Comparison of ENCODE assay signal across 29 cellular contexts in the genomic region with DNA sequence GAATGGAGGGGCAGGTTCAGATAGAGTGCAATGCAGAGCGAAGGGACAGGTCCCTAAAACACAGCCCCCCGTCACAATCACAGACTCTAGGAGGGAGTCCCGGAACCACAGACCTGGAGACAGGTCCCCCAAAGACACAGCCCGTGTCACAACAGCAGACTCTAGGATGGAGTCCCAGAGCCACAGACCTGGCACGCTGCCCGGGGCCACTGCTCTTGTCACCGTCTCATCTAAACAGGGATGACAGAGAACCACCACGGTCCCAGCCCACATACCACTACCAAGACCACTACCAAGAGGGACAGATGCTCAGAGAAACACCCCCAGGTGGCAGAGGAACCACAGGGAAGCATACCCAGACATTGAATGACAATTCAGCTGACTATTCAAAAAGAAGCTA.
DNase-seq lines count a peak whose midpoint lies in the region; FAIRE-seq and TF ChIP-seq lines count a peak whose summit lies in the region.
"Had no signal": no experiment of that assay in that cellular context is flagged by ENCODE, and none has a peak within 500 bp of the region (broad histone marks: within the 10 kb centered on the region; RNA-seq: fewer than 3 reads in every experiment).

No MANE protein-coding gene starts in this region.

- H3K27ac Mint-ChIP-seq in MCF 10A (ENCODE audit: low read depth, unreplicated experiment): peak overlapping the region; percentile 14
- H3K27ac Mint-ChIP-seq: HFFc6; natural killer cell treated with Interleukin-12 subunit alpha and Interleukin-12 subunit beta and Interleukin-15 and Interleukin-18, amount 100 ng/mL, for 72 hours; stimulated activated effector memory CD8-positive, alpha-beta T cell treated with anti-CD3 and anti-CD28 coated beads, Interleukin-12 subunit alpha, Interleukin-12 subunit beta, amount 100 ng/mL, for 72 hours; T-helper 1 cell treated with Interleukin-12 subunit alpha and Interleukin-12 subunit beta and Interleukin-4 antibody, amounts not matched to agents 30 μg/mL and 1 μg/mL, for 36 hours had no signal

- no peak overlapping the region for H3K4me3 ChIP-seq in breast epithelium
- H3K4me3 ChIP-seq in kidney (ENCODE audit: low read length in 2 of 2): no peak overlapping the region
- no peak overlapping the region for H3K4me3 ChIP-seq in mesendoderm (ENCODE audit: low read length)
- H3K4me3 ChIP-seq: pancreas, right atrium auricular region, smooth muscle cell had no signal

- no peak overlapping the region for H4K5ac ChIP-seq in mesendoderm (ENCODE audit: low read length)

- H2AK5ac ChIP-seq in mesendoderm (ENCODE audit: low read length): no peak overlapping the region

- H3K9ac ChIP-seq in kidney (ENCODE audit: low read length in 2 of 2): no peak overlapping the region
- H3K9ac ChIP-seq in mesendoderm (ENCODE audit: low read length): no peak overlapping the region

- DNase-seq in NCI-H2029 treated with DMSO at 0.1 percent for 48 hours (lab: John Stamatoyannopoulos, UW): peak; percentile 26
- DNase-seq in NCI-H2029 (lab: John Stamatoyannopoulos, UW): no peak
- DNase-seq in MCF 10A (ENCODE audit: unreplicated experiment): no peak
- DNase-seq in breast epithelium (ENCODE audit: low spot score in 2 of 2): no peak
- peak; percentile 43 for DNase-seq in kidney
- no peak for DNase-seq in NCI-H2081 (lab: John Stamatoyannopoulos, UW)
- DNase-seq in hepatic stellate cell (ENCODE audit: low spot score): no peak
- no peak for DNase-seq in mesendoderm
- DNase-seq: 8988T; activated CD4-positive, CD25-positive, alpha-beta regulatory T cell treated with anti-CD3 and anti-CD28 coated beads, Interleukin-2, amount 50 U/mL, for 72 hours; activated gamma-delta T cell treated with Interleukin-2 at 50 U/mL for 16 hours; activated T-cell treated with anti-CD3 and anti-CD28 coated beads, Interleukin-2, amount 50 U/mL, for 4 hours; amniotic stem cell; brain microvascular endothelial cell; CD8-positive, alpha-beta T cell; HFFc6; Kasumi-1; MV-4-11; NCI-H146; NCI-H748 treated with DMSO at 0.1 percent for 48 hours; RPMI8226; stimulated activated CD4-positive, alpha-beta T cell treated with anti-CD3 and anti-CD28 coated beads, Interleukin-2, amount 100 ng/mL, for 48 hours had no signal

- no peak for TF ChIP-seq POLR2A in breast epithelium (IDR thresholded peaks at IDR 0.05)

- H2BK120ac ChIP-seq in mesendoderm (ENCODE audit: low read depth, low read length): no peak overlapping the region

- peaks cover 8% of the 10 kb centered on the region for H3K36me3 Mint-ChIP-seq in MCF 10A (ENCODE audit: insufficient read depth, unreplicated experiment)
- H3K36me3 Mint-ChIP-seq: CD8-positive, alpha-beta T cell; natural killer cell treated with Interleukin-12 subunit alpha and Interleukin-12 subunit beta and Interleukin-15 and Interleukin-18, amount 100 ng/mL, for 72 hours; stimulated activated effector memory CD8-positive, alpha-beta T cell treated with anti-CD3 and anti-CD28 coated beads, Interleukin-12 subunit alpha, Interleukin-12 subunit beta, amount 100 ng/mL, for 72 hours had no signal

- no peak overlapping the region for H3K23ac ChIP-seq in mesendoderm (ENCODE audit: low read length)

- no peaks in the 10 kb centered on the region for H3K4me1 ChIP-seq in breast epithelium
- peaks cover 0 to 4% of the 10 kb centered on the region in 2 donors for H3K4me1 ChIP-seq in kidney (ENCODE audit: control insufficient read depth in 1 of 2, insufficient read depth in 1 of 2, low read depth in 1 of 2, low read length in 2 of 2)
- no peaks in the 10 kb centered on the region for H3K4me1 ChIP-seq in mesendoderm (ENCODE audit: control insufficient read depth, low read depth, low read length)
- H3K4me1 ChIP-seq: pancreas had no signal

- H3K4me1 Mint-ChIP-seq in MCF 10A (ENCODE audit: insufficient read depth, unreplicated experiment): peaks cover 8% of the 10 kb centered on the region
- H3K4me1 Mint-ChIP-seq: stimulated activated effector memory CD8-positive, alpha-beta T cell treated with anti-CD3 and anti-CD28 coated beads, Interleukin-12 subunit alpha, Interleukin-12 subunit beta, amount 100 ng/mL, for 72 hours had no signal

- TF ChIP-seq CTCF in MCF 10A (IDR thresholded peaks at IDR 0.05; ENCODE audit: unreplicated experiment): no peak
- TF ChIP-seq CTCF in breast epithelium (IDR thresholded peaks at IDR 0.05): no peak
- no peak for TF ChIP-seq CTCF in kidney (IDR thresholded peaks at IDR 0.05; ENCODE audit: borderline replicate concordance, extremely low read depth, insufficient read depth)

- H3K9me3 Mint-ChIP-seq in MCF 10A (ENCODE audit: unreplicated experiment): peaks cover 7% of the 10 kb centered on the region
- H3K9me3 Mint-ChIP-seq: CD8-positive, alpha-beta T cell; natural killer cell treated with Interleukin-12 subunit alpha and Interleukin-12 subunit beta and Interleukin-15 and Interleukin-18, amount 100 ng/mL, for 72 hours; stimulated activated effector memory CD8-positive, alpha-beta T cell treated with anti-CD3 and anti-CD28 coated beads, Interleukin-12 subunit alpha, Interleukin-12 subunit beta, amount 100 ng/mL, for 72 hours; T-helper 1 cell treated with Interleukin-12 subunit alpha and Interleukin-12 subunit beta and Interleukin-4 antibody, amounts not matched to agents 30 μg/mL and 1 μg/mL, for 36 hours had no signal

- CTCF ChIA-PET in MCF 10A (lab: Yijun Ruan, JAX): interaction anchor here (0.7 kb wide), 1 partner anchor 1397 kb away, joined by 3 read pairs; no protein-coding TSS in a partner anchor

- no peaks in the 10 kb centered on the region for H3K27me3 Mint-ChIP-seq in MCF 10A (ENCODE audit: insufficient read depth, unreplicated experiment)

- FAIRE-seq in kidney (lab: Jason Lieb, UNC): no peak
- FAIRE-seq: pancreas had no signal

- H3K36me3 ChIP-seq in breast epithelium: no peaks in the 10 kb centered on the region
- H3K36me3 ChIP-seq in kidney (ENCODE audit: control insufficient read depth in 1 of 2, insufficient read depth in 2 of 2, low read length in 2 of 2): no peaks in the 10 kb centered on the region
- no peaks in the 10 kb centered on the region for H3K36me3 ChIP-seq in mesendoderm (ENCODE audit: control insufficient read depth, insufficient read depth, low read length)
- H3K36me3 ChIP-seq: brain microvascular endothelial cell, pancreas, right atrium auricular region had no signal

- H3K9me3 ChIP-seq in breast epithelium (no peaks in the 10 kb centered on the region), kidney (ENCODE audit: control insufficient read depth in 1 of 2, low read length in 2 of 2) (no peaks in the 10 kb centered on the region)
- H3K9me3 ChIP-seq: pancreas, right atrium auricular region had no signal

- no peaks in the 10 kb centered on the region for H3K79me2 ChIP-seq in mesendoderm (ENCODE audit: control insufficient read depth, insufficient read depth, low read length)

- no peak overlapping the region for H2BK5ac ChIP-seq in mesendoderm (ENCODE audit: low read length)

- H2BK15ac ChIP-seq in mesendoderm (replicated peaks; ENCODE audit: low read depth): no peak overlapping the region

- H3K79me1 ChIP-seq in mesendoderm (ENCODE audit: low read length): no peaks in the 10 kb centered on the region

- WGBS in mesendoderm (ENCODE audit: extremely low coverage, insufficient coverage, low lambda C conversion rate): no CpG with 5 or more reads among the region's 8 CpGs

- H3K56ac ChIP-seq in mesendoderm (ENCODE audit: low read length): no peak overlapping the region

- no peak overlapping the region for H3K4ac ChIP-seq in mesendoderm (ENCODE audit: low read depth, low read length)

- no peak overlapping the region for H4K8ac ChIP-seq in mesendoderm (ENCODE audit: low read depth, low read length)

- intact Hi-C loops in MCF 10A (cut with micrococcal nuclease): no loop called here
- intact Hi-C loops in breast epithelium (cut with DNase I; ENCODE audit: low total_unique reads): no loop called here
- intact Hi-C loops in kidney (cut with DNase I): no loop called here

- H3K4me2 ChIP-seq in mesendoderm (ENCODE audit: low read length): no peak overlapping the region
- H3K4me2 ChIP-seq: smooth muscle cell had no signal

- H3K27ac ChIP-seq in breast epithelium (no peak overlapping the region), kidney (ENCODE audit: low read depth in 2 of 2, low read length in 2 of 2) (no peak overlapping the region), mesendoderm (ENCODE audit: low read depth, low read length) (no peak overlapping the region)
- H3K27ac ChIP-seq: brain microvascular endothelial cell, HL-60, pancreas, right atrium auricular region had no signal

- H3K4me3 Mint-ChIP-seq in MCF 10A (ENCODE audit: unreplicated experiment): no peak overlapping the region
- H3K4me3 Mint-ChIP-seq: activated T-cell treated with anti-CD3 and anti-CD28 coated beads, Interleukin-2, amount 50 U/mL, for 4 hours; CD8-positive, alpha-beta T cell; HFFc6; natural killer cell treated with Interleukin-12 subunit alpha and Interleukin-12 subunit beta and Interleukin-15 and Interleukin-18, amount 100 ng/mL, for 72 hours; stimulated activated effector memory CD8-positive, alpha-beta T cell treated with anti-CD3 and anti-CD28 coated beads, Interleukin-12 subunit alpha, Interleukin-12 subunit beta, amount 100 ng/mL, for 72 hours; T-helper 1 cell treated with Interleukin-12 subunit alpha and Interleukin-12 subunit beta and Interleukin-4 antibody, amounts not matched to agents 30 μg/mL and 1 μg/mL, for 36 hours had no signal

- no peak overlapping the region for H3K18ac ChIP-seq in mesendoderm (ENCODE audit: low read length)

- no TSS peak for BruUV-seq in MCF 10A (replicated peaks; lab: Mats Ljungman, UMichigan)

- POLR2A ChIA-PET in MCF 10A (lab: Yijun Ruan, JAX): interaction anchor here (1.0 kb wide), 1 partner anchor 32 kb away, joined by 5 read pairs; no protein-coding TSS in a partner anchor

- peaks cover 0 to 6% of the 10 kb centered on the region in 2 donors for H3K27me3 ChIP-seq in breast epithelium
- H3K27me3 ChIP-seq in mesendoderm (ENCODE audit: insufficient read depth, low read length, poor library complexity): no peaks in the 10 kb centered on the region
- H3K27me3 ChIP-seq: brain microvascular endothelial cell, pancreas, right atrium auricular region had no signal

Comparison
In these comparisons a context has a peak if more than half of its experiments do, and no peak if none do; other contexts are left out.
1. DNase-seq: peak in NCI-H2029 treated with DMSO at 0.1 percent for 48 hours (single experiment) and kidney (single experiment); none in NCI-H2029 (single experiment), MCF 10A (single experiment), breast epithelium (0 of 2), NCI-H2081 (0 of 2), hepatic stellate cell (single experiment) and mesendoderm (single experiment).